29 cellular contexts compared by ENCODE assay signal in genomic region chr19:8680676-8681344, GRCh38. TPM values are rescaled to one million over a fixed set of nuclear protein-coding genes. Genes with fewer than 3 reads are reported as not detected.
"Had no signal": no experiment of that assay in that cellular context is flagged by ENCODE, and none has a peak within 500 bp of the region (broad histone marks: within the 10 kb centered on the region; RNA-seq: fewer than 3 reads in every experiment).

No MANE protein-coding gene starts in this region.

- H3K9me3 ChIP-seq: vagina had no signal

- H3K27ac Mint-ChIP-seq: mesothelial cell of epicardium, type B pancreatic cell had no signal

- H3K27me3 ChIP-seq: vagina had no signal

- H3K4me3 ChIP-seq: breast epithelium, gastroesophageal sphincter, spleen, thoracic aorta, vagina had no signal

- H3K36me3 ChIP-seq: breast epithelium, gastroesophageal sphincter, spleen, thoracic aorta, vagina had no signal

- H3K4me3 Mint-ChIP-seq: mesothelial cell of epicardium, naive B cell, neural crest cell, T-cell, type B pancreatic cell had no signal

- H3K4me1 Mint-ChIP-seq: mesothelial cell of epicardium, neural crest cell had no signal

- DNase-seq: activated CD4-positive, alpha-beta T cell treated with anti-CD3 and anti-CD28 coated beads for 48 hours; activated CD4-positive, CD25-positive, alpha-beta regulatory T cell; activated CD8-positive, alpha-beta memory T cell treated with anti-CD3 and anti-CD28 coated beads for 24 hours; activated gamma-delta T cell treated with Interleukin-2 at 50 U/mL for 16 hours; activated naive CD4-positive, alpha-beta T cell treated with anti-CD3 and anti-CD28 coated beads, Interleukin-2, amount 50 U/mL, for 16 hours; central memory CD4-positive, alpha-beta T cell; hippocampal formation; kidney; left colon; mammary epithelial cell; naive B cell; nucleus accumbens; right cardiac atrium; spleen; stimulated activated naive CD4-positive, alpha-beta T cell treated with Interleukin-2 at 50 U/mL for 16 hours; T-cell had no signal

- ATAC-seq: gastroesophageal sphincter, left colon, right cardiac atrium, T-cell had no signal

- H3K36me3 Mint-ChIP-seq: mesothelial cell of epicardium, T-cell, type B pancreatic cell had no signal

- H3K4me1 ChIP-seq: breast epithelium, gastroesophageal sphincter, spleen, vagina had no signal

- H3K27ac ChIP-seq: breast epithelium, gastroesophageal sphincter, spleen, thoracic aorta, vagina had no signal

RNA-seq across cellular contexts. Expression of gene ACTL9, which starts 17.8 kb away (rescaled TPM):
- total RNA-seq: breast epithelium, endothelial cell of umbilical vein, fibroblast of lung, fibroblast of villous mesenchyme, gastroesophageal sphincter, kidney, left colon, liver, mammary epithelial cell, mesothelial cell of epicardium, neural crest cell, pulmonary artery endothelial cell, right cardiac atrium, spleen, subcutaneous adipose tissue, T-cell, thoracic aorta, vagina had no signal

RNA-seq across cellular contexts. Expression of gene OR2Z1, which starts 40.6 kb away (rescaled TPM):
- total RNA-seq: breast epithelium, endothelial cell of umbilical vein, fibroblast of lung, fibroblast of villous mesenchyme, gastroesophageal sphincter, kidney, left colon, liver, mammary epithelial cell, mesothelial cell of epicardium, neural crest cell, pulmonary artery endothelial cell, right cardiac atrium, spleen, subcutaneous adipose tissue, T-cell, thoracic aorta, vagina had no signal

RNA-seq across cellular contexts. Expression of gene NFILZ, which starts 50.4 kb away (rescaled TPM):
- total RNA-seq: breast epithelium, endothelial cell of umbilical vein, fibroblast of lung, fibroblast of villous mesenchyme, gastroesophageal sphincter, kidney, left colon, liver, mammary epithelial cell, mesothelial cell of epicardium, neural crest cell, pulmonary artery endothelial cell, right cardiac atrium, spleen, subcutaneous adipose tissue, T-cell, thoracic aorta, vagina had no signal
